14 cellular contexts compared by ENCODE assay signal in the genomic region with DNA sequence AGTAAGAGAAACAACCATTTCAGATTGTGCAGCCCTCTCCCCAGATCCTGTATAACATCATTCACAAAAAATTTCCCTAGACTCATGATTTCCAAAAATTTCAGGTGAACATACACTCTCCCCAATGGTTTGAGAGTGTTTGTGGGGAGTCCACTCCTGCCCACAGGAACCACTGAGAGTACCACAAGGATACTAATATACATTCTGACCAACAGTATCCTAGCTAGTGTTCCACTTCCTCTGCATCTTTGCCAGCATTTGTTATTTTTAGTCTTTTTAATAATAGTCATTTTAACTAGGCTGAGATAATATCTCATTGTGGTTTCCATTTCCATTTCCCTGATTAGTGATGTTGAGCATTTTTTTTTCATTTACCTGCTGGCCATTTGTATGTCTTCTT.
DNase-seq lines count a peak whose midpoint lies in the region; ATAC-seq lines count a peak whose summit lies in the region.
"Had no signal": no experiment of that assay in that cellular context is flagged by ENCODE, and none has a peak within 500 bp of the region (broad histone marks: within the 10 kb centered on the region; RNA-seq: fewer than 3 reads in every experiment).

No MANE protein-coding gene starts in this region.

- DNase-seq in H7 (no peak), middle frontal gyrus (ENCODE audit: extremely low spot score, low spot score) (no peak), ureter (ENCODE audit: low spot score) (no peak)
- DNase-seq: BE2C; CD4-positive, alpha-beta memory T cell; DMS79; Karpas-422 had no signal

- no peaks in the 10 kb centered on the region for H3K27me3 ChIP-seq in H7 (ENCODE audit: control insufficient read depth, insufficient read depth, low read length)
- H3K27me3 ChIP-seq: BE2C had no signal

- H3K36me3 ChIP-seq in H7 (replicated peaks; ENCODE audit: control insufficient read depth, insufficient read depth, low read length), result no peaks in the 10 kb centered on the region
- H3K36me3 ChIP-seq: BE2C had no signal

- H3K4me3 ChIP-seq in H7 (ENCODE audit: insufficient read depth, low read depth, low read length), result no peak overlapping the region
- H3K4me3 ChIP-seq: A549, K562 had no signal

- ATAC-seq in GM18868 (IDR thresholded peaks at IDR 0.05; ENCODE audit: unreplicated experiment), result peak; percentile 53
- peak; percentile 52 for ATAC-seq in GM19452 (IDR thresholded peaks at IDR 0.05; ENCODE audit: unreplicated experiment)
- ATAC-seq in HG03457 (IDR thresholded peaks at IDR 0.05; ENCODE audit: unreplicated experiment), result peak; percentile 61
- no peak for ATAC-seq in HG02571 (IDR thresholded peaks at IDR 0.05; ENCODE audit: unreplicated experiment)
- ATAC-seq: A549, HCT116, K562 had no signal
